ENCODE assay signal across 13 cellular contexts in genomic region chr16:3825103-3825502, GRCh38. TPM values are rescaled to one million over a fixed set of nuclear protein-coding genes. Genes with fewer than 3 reads are reported as not detected.
DNase-seq lines count a peak whose midpoint lies in the region; ATAC-seq, FAIRE-seq and TF ChIP-seq lines count a peak whose summit lies in the region.
"Had no signal": no experiment of that assay in that cellular context is flagged by ENCODE, and none has a peak within 500 bp of the region (broad histone marks: within the 10 kb centered on the region; RNA-seq: fewer than 3 reads in every experiment).

No MANE protein-coding gene starts in this region.

- no peak overlapping the region for H3K4me3 Mint-ChIP-seq in progenitor cell of endocrine pancreas (ENCODE audit: low read depth)

- H3K4me1 Mint-ChIP-seq in progenitor cell of endocrine pancreas (ENCODE audit: low read depth) = peaks cover 33% of the 10 kb centered on the region

- TF ChIP-seq CTCF in progenitor cell of endocrine pancreas (IDR thresholded peaks at IDR 0.05; ENCODE audit: unreplicated experiment) = no peak

- H3K27me3 Mint-ChIP-seq in progenitor cell of endocrine pancreas = no peaks in the 10 kb centered on the region

- ATAC-seq in GM19023 (IDR thresholded peaks at IDR 0.05; ENCODE audit: unreplicated experiment) = no peak
- ATAC-seq: pancreas had no signal

- no peaks in the 10 kb centered on the region for H3K36me3 Mint-ChIP-seq in progenitor cell of endocrine pancreas (ENCODE audit: insufficient read depth)

- no peaks in the 10 kb centered on the region for H3K9me3 Mint-ChIP-seq in progenitor cell of endocrine pancreas (ENCODE audit: low read depth)

- FAIRE-seq in RCC 7860 (lab: Jason Lieb, UNC) = peak; percentile 63
- FAIRE-seq: pancreas had no signal

- DNase-seq in EL (peak; percentile 77), RCC 7860 (ENCODE audit: low spot score) (peak; percentile 7), epithelial cell of prostate (ENCODE audit: low read depth, low spot score) (no peak), progenitor cell of endocrine pancreas (ENCODE audit: low spot score, unreplicated experiment) (no peak), NCI-H345 treated with DMSO at 0.1 percent for 48 hours (lab: John Stamatoyannopoulos, UW; ENCODE audit: unreplicated experiment) (no peak), NK-92 (lab: John Stamatoyannopoulos, UW; ENCODE audit: unreplicated experiment) (no peak)
- DNase-seq: activated CD4-positive, CD25-positive, alpha-beta regulatory T cell; GOT3; NCI-H345; pancreas; SHP77 had no signal

- H3K27ac ChIP-seq in epithelial cell of prostate = peak overlapping the region; percentile 38
- H3K27ac ChIP-seq: pancreas, thoracic aorta had no signal

- peak overlapping the region; percentile 33 for H3K27ac Mint-ChIP-seq in progenitor cell of endocrine pancreas

RNA-seq across cellular contexts. Expression of gene CREBBP, which starts 55.4 kb away (rescaled TPM):
- total RNA-seq in progenitor cell of endocrine pancreas = 144 and 146 TPM in 2 replicates

Comparison
In these comparisons a context has a peak if more than half of its experiments do, and no peak if none do; other contexts are left out.
1. DNase-seq: peak in EL (single experiment) and RCC 7860 (single experiment); none in epithelial cell of prostate (single experiment), progenitor cell of endocrine pancreas (single experiment), NCI-H345 treated with DMSO at 0.1 percent for 48 hours (single experiment) and NK-92 (single experiment).